Comparison of ENCODE assay signal across 17 cellular contexts in genomic region chr10:18100664-18101063, GRCh38. TPM values are rescaled to one million over a fixed set of nuclear protein-coding genes. Genes with fewer than 3 reads are reported as not detected.
"Had no signal": no experiment of that assay in that cellular context is flagged by ENCODE, and none has a peak within 500 bp of the region (broad histone marks: within the 10 kb centered on the region; RNA-seq: fewer than 3 reads in every experiment).

No MANE protein-coding gene starts in this region.

- H3K36me3 Mint-ChIP-seq: activated CD8-positive, alpha-beta memory T cell treated with anti-CD3 and anti-CD28 coated beads, Interleukin-2, amount 10 ng/mL, durations not matched to agents 7 days and 5 days; naive B cell had no signal

- H3K27me3 Mint-ChIP-seq: activated CD8-positive, alpha-beta memory T cell treated with anti-CD3 and anti-CD28 coated beads, Interleukin-2, amount 10 ng/mL, durations not matched to agents 7 days and 5 days; activated naive CD8-positive, alpha-beta T cell treated with anti-CD3 and anti-CD28 coated beads, Interleukin-2, amount 50 U/mL, for 24 hours had no signal

- H3K36me3 ChIP-seq: pancreas, transverse colon had no signal

- H3K4me1 Mint-ChIP-seq: activated CD8-positive, alpha-beta memory T cell treated with anti-CD3 and anti-CD28 coated beads, Interleukin-2, amount 10 ng/mL, durations not matched to agents 7 days and 5 days; activated naive CD8-positive, alpha-beta T cell treated with anti-CD3 and anti-CD28 coated beads, Interleukin-2, amount 50 U/mL, for 24 hours; naive B cell had no signal

- H3K4me1 ChIP-seq: pancreas, transverse colon had no signal

- DNase-seq: activated CD4-positive, alpha-beta T cell treated with anti-CD3 and anti-CD28 coated beads for 1 hour; activated CD4-positive, alpha-beta T cell treated with anti-CD3 and anti-CD28 coated beads, Interleukin-2, amount 50 U/mL, for 48 hours; activated CD8-positive, alpha-beta memory T cell treated with anti-CD3 and anti-CD28 coated beads, Interleukin-2, amount 10 ng/mL, durations not matched to agents 7 days and 5 days; activated naive CD8-positive, alpha-beta T cell treated with anti-CD3 and anti-CD28 coated beads, Interleukin-2, amount 50 U/mL, for 24 hours; activated T-cell treated with anti-CD3 and anti-CD28 coated beads, Interleukin-2, amount 50 U/mL, for 4 hours; central memory CD4-positive, alpha-beta T cell; cortex of kidney; erythroblast; foreskin melanocyte; head of caudate nucleus; left colon; naive B cell; pancreas; T-helper 9 cell; transverse colon had no signal

- H3K4me3 ChIP-seq: lung, pancreas, skin epidermis, transverse colon had no signal

- H3K27ac ChIP-seq: pancreas, skin epidermis, transverse colon had no signal

- H3K4me3 Mint-ChIP-seq: activated CD8-positive, alpha-beta memory T cell treated with anti-CD3 and anti-CD28 coated beads, Interleukin-2, amount 10 ng/mL, durations not matched to agents 7 days and 5 days; activated naive CD8-positive, alpha-beta T cell treated with anti-CD3 and anti-CD28 coated beads, Interleukin-2, amount 50 U/mL, for 24 hours; activated T-cell treated with anti-CD3 and anti-CD28 coated beads, Interleukin-2, amount 50 U/mL, for 4 hours; naive B cell had no signal

- H3K27me3 ChIP-seq: pancreas, transverse colon had no signal

- H3K27ac Mint-ChIP-seq: activated CD8-positive, alpha-beta memory T cell treated with anti-CD3 and anti-CD28 coated beads, Interleukin-2, amount 10 ng/mL, durations not matched to agents 7 days and 5 days; activated naive CD8-positive, alpha-beta T cell treated with anti-CD3 and anti-CD28 coated beads, Interleukin-2, amount 50 U/mL, for 24 hours; naive B cell had no signal

- H3K9me3 Mint-ChIP-seq: activated naive CD8-positive, alpha-beta T cell treated with anti-CD3 and anti-CD28 coated beads, Interleukin-2, amount 50 U/mL, for 24 hours; activated T-cell treated with anti-CD3 and anti-CD28 coated beads, Interleukin-2, amount 50 U/mL, for 4 hours had no signal

- H3K9me3 ChIP-seq: pancreas, transverse colon had no signal

RNA-seq across cellular contexts. Expression of gene CACNB2, which starts 39.6 kb away (rescaled TPM):
- total RNA-seq: activated CD8-positive, alpha-beta memory T cell treated with anti-CD3 and anti-CD28 coated beads, Interleukin-2, amount 10 ng/mL, durations not matched to agents 7 days and 5 days; activated T-cell treated with anti-CD3 and anti-CD28 coated beads, Interleukin-2, amount 50 U/mL, for 4 hours had no signal
